Comparison of ENCODE assay signal across 23 cellular contexts in genomic region chr1:226497276-226497833, GRCh38.
"Had no signal": no experiment of that assay in that cellular context is flagged by ENCODE, and none has a peak within 500 bp of the region (broad histone marks: within the 10 kb centered on the region; RNA-seq: fewer than 3 reads in every experiment).

No MANE protein-coding gene starts in this region.

- H3K36me3 ChIP-seq: cardiac muscle cell, heart right ventricle, neutrophil, ovary, right lobe of liver, suprapubic skin, uterus, WERI-Rb-1 had no signal

- H3K4me1 ChIP-seq: heart right ventricle, right lobe of liver, suprapubic skin, uterus had no signal

- DNase-seq: activated CD4-positive, alpha-beta T cell treated with anti-CD3 and anti-CD28 coated beads for 48 hours; activated CD4-positive, alpha-beta T cell treated with anti-CD3 and anti-CD28 coated beads, Interleukin-2, amount 50 U/mL, for 48 hours; activated CD8-positive, alpha-beta memory T cell treated with anti-CD3 and anti-CD28 coated beads for 24 hours; activated effector memory CD4-positive, alpha-beta T cell treated with Interleukin-2 at 50 U/mL for 16 hours; activated naive CD4-positive, alpha-beta T cell treated with Interleukin-2 at 50 U/mL for 16 hours; endodermal cell; foreskin fibroblast; heart right ventricle; left cardiac atrium; left ventricle myocardium superior; mucosa of descending colon; ovary; right lobe of liver; stimulated activated CD4-positive, alpha-beta T cell treated with anti-CD3 and anti-CD28 coated beads, Interleukin-2, amount 100 ng/mL, for 48 hours; T1000; uterus; WERI-Rb-1 had no signal

- H3K27ac ChIP-seq: cardiac muscle cell, heart right ventricle, neutrophil, ovary, right lobe of liver, suprapubic skin, uterus, WERI-Rb-1 had no signal

- ATAC-seq: activated CD4-positive, CD25-positive, alpha-beta regulatory T cell treated with anti-CD3 and anti-CD28 coated beads, Interleukin-2, amount 50 U/mL, for 24 hours; body of pancreas; esophagus mucosa; heart right ventricle; left cardiac atrium; left ventricle myocardium superior; mucosa of descending colon had no signal

- H3K27me3 ChIP-seq: body of pancreas, cardiac muscle cell, neutrophil, ovary, right lobe of liver, suprapubic skin, uterus had no signal

- H3K9me3 ChIP-seq: body of pancreas, mucosa of descending colon, neutrophil, ovary, right lobe of liver, suprapubic skin, uterus had no signal

- H3K4me3 ChIP-seq: body of pancreas, cardiac muscle cell, heart right ventricle, mucosa of descending colon, ovary, right lobe of liver, suprapubic skin, uterus had no signal
